Comparison of ENCODE assay signal across 13 cellular contexts in the genomic region with DNA sequence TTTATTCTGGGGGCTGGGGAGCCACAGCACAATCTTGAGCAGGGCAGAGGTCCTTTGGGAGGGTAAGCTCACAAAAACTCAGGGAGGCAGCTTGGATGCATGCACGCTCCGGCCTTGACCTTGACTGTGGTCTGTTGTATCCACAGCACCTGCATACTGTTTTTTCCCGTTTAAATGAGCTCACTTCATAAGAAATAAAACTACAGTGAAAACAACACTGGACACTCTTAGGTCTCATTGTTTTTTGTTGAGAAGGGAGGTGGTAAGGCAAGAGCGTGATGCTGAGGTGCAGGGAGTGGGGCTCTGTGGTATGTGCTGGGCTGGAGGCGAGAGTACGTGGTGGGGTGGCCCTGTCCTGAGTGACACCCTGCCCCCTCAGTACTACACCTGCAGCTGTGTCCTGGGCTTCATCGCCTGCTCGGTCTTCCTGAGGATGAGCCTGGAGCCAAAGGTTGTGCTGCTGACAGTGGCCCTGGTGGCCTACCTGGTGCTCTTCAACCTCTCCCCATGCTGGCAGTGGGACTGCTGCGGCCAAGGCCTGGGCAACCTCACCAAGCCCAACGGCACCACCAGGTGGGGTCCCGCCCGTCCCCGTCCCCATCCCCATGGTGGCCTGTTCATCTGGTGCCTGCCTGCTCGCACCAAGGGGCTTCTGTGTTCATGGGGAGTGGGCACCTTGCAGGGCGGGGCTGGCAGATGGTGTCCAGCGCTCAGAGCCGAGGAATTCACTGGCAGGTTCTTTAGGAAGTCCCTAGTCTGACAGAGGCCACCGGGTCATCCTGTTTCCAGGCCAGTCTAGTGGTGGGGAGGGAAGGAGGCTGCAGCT. TPM values are rescaled to one million over a fixed set of nuclear protein-coding genes. Genes with fewer than 3 reads are reported as not detected.
DNase-seq lines count a peak whose midpoint lies in the region; ATAC-seq and TF ChIP-seq lines count a peak whose summit lies in the region.
"Had no signal": no experiment of that assay in that cellular context is flagged by ENCODE, and none has a peak within 500 bp of the region (broad histone marks: within the 10 kb centered on the region; RNA-seq: fewer than 3 reads in every experiment).

No MANE protein-coding gene starts in this region.

- intact Hi-C loops in mucosa of descending colon (cut with DNase I, micrococcal nuclease): no loop called here
- intact Hi-C loops in A673 (cut with micrococcal nuclease; ENCODE audit: unreplicated experiment): no loop called here
- intact Hi-C loops in sciatic nerve (cut with DNase I): no loop called here

- H3K4me1 Mint-ChIP-seq in activated naive CD8-positive, alpha-beta T cell treated with anti-CD3 and anti-CD28 coated beads for 36 hours: peaks cover 17% of the 10 kb centered on the region

- ATAC-seq in DND-41 (ENCODE audit: insufficient read depth, low read depth): peak; percentile 16; the same call in 2 of the 3 replicates
- peak; percentile 3 for ATAC-seq in mucosa of descending colon
- ATAC-seq in sciatic nerve: no peak
- ATAC-seq in HG03521 (IDR thresholded peaks at IDR 0.05; ENCODE audit: unreplicated experiment): no peak
- ATAC-seq: body of pancreas had no signal

- no peaks in the 10 kb centered on the region for H3K79me2 ChIP-seq in DND-41 (ENCODE audit: insufficient read depth, low read length)

- CTCF ChIA-PET in A673 (lab: Charles Lee): no interaction called here

- POLR2A ChIA-PET in A673 (lab: Charles Lee; ENCODE audit: low non-redundant PET): no interaction called here

- no peaks in the 10 kb centered on the region for H3K9me3 ChIP-seq in BLaER1 treated with 17β-estradiol and CSF1 and Interleukin-3, amounts not matched to agents 10 nM and 100 nM (replicated peaks in 1 of 11)
- H3K9me3 ChIP-seq in DND-41 (ENCODE audit: insufficient read depth, low read length, severe bottlenecking): no peaks in the 10 kb centered on the region
- no peaks in the 10 kb centered on the region for H3K9me3 ChIP-seq in mucosa of descending colon
- no peaks in the 10 kb centered on the region for H3K9me3 ChIP-seq in A673 (ENCODE audit: low read depth, low read length, poor library complexity, severe bottlenecking)
- H3K9me3 ChIP-seq: body of pancreas, esophagus muscularis mucosa had no signal

- H3K4me3 ChIP-seq in BLaER1 treated with 17β-estradiol and CSF1 and Interleukin-3, amounts not matched to agents 10 nM and 100 nM: no peak overlapping the region
- no peak overlapping the region for H3K4me3 ChIP-seq in DND-41 (ENCODE audit: low read depth in 1 of 2, low read length in 2 of 2)
- no peak overlapping the region for H3K4me3 ChIP-seq in mucosa of descending colon
- no peak overlapping the region for H3K4me3 ChIP-seq in A673 (ENCODE audit: low read depth, low read length, poor library complexity, severe bottlenecking)
- H3K4me3 ChIP-seq: body of pancreas, esophagus muscularis mucosa had no signal

- no peaks in the 10 kb centered on the region for H3K27me3 Mint-ChIP-seq in activated naive CD8-positive, alpha-beta T cell treated with anti-CD3 and anti-CD28 coated beads for 36 hours

- no peaks in the 10 kb centered on the region for H3K9me3 Mint-ChIP-seq in activated naive CD8-positive, alpha-beta T cell treated with anti-CD3 and anti-CD28 coated beads for 36 hours

- H3K36me3 Mint-ChIP-seq in activated naive CD8-positive, alpha-beta T cell treated with anti-CD3 and anti-CD28 coated beads for 36 hours: peaks cover 24% of the 10 kb centered on the region

- peaks cover 13 to 96% (median 32%) of the 10 kb centered on the region in 11 experiments for H3K36me3 ChIP-seq in BLaER1 treated with 17β-estradiol and CSF1 and Interleukin-3, amounts not matched to agents 10 nM and 100 nM
- H3K36me3 ChIP-seq in DND-41 (ENCODE audit: insufficient read depth, low read length): peaks cover 36% of the 10 kb centered on the region
- H3K36me3 ChIP-seq in mucosa of descending colon (ENCODE audit: low read depth): no peaks in the 10 kb centered on the region
- H3K36me3 ChIP-seq in A673 (ENCODE audit: insufficient read depth, low read length, poor library complexity, severe bottlenecking): peaks cover under 1% of the 10 kb centered on the region

- peaks cover 7 to 83% (median 20%) of the 10 kb centered on the region in 11 experiments; a peak in 17 of 22 replicates for H4K20me1 ChIP-seq in BLaER1 treated with 17β-estradiol and CSF1 and Interleukin-3, amounts not matched to agents 10 nM and 100 nM
- peaks cover 7% of the 10 kb centered on the region; the same call in 1 of the 2 replicates for H4K20me1 ChIP-seq in DND-41 (ENCODE audit: insufficient read depth, low read length)

- TF ChIP-seq CTCF in DND-41 (IDR thresholded peaks at IDR 0.05; ENCODE audit: borderline replicate concordance, extremely low read depth, low read length, poor library complexity, severe bottlenecking): no peak
- no peak for TF ChIP-seq CTCF in mucosa of descending colon (IDR thresholded peaks at IDR 0.05)
- no peak for TF ChIP-seq CTCF in A673 (conservative IDR thresholded peaks at IDR 0.05; ENCODE audit: low read depth, low read length)

- peaks cover 47 to 86% (median 74%) of the 10 kb centered on the region in 10 experiments for H3K4me1 ChIP-seq in BLaER1 treated with 17β-estradiol and CSF1 and Interleukin-3, amounts not matched to agents 10 nM and 100 nM
- H3K4me1 ChIP-seq in DND-41 (ENCODE audit: insufficient read depth, low read length) (no peaks in the 10 kb centered on the region), mucosa of descending colon (ENCODE audit: low read depth) (no peaks in the 10 kb centered on the region), A673 (ENCODE audit: insufficient read depth, low read length, poor library complexity, severe bottlenecking) (no peaks in the 10 kb centered on the region)
- H3K4me1 ChIP-seq: body of pancreas had no signal

- no peaks in the 10 kb centered on the region for H3K27me3 ChIP-seq in BLaER1 treated with 17β-estradiol and CSF1 and Interleukin-3, amounts not matched to agents 10 nM and 100 nM
- no peaks in the 10 kb centered on the region for H3K27me3 ChIP-seq in DND-41 (ENCODE audit: insufficient read depth, low read length, poor library complexity)
- no peaks in the 10 kb centered on the region for H3K27me3 ChIP-seq in A673 (replicated peaks; ENCODE audit: insufficient read depth, low read depth, low read length, poor library complexity)
- H3K27me3 ChIP-seq: body of pancreas, esophagus muscularis mucosa had no signal

- no peak overlapping the region for H3K4me3 Mint-ChIP-seq in activated naive CD8-positive, alpha-beta T cell treated with anti-CD3 and anti-CD28 coated beads for 36 hours

- peak overlapping the region in 6 of 11 experiments; percentile 30 to 68 (median 47); a peak in 4 of 22 replicates for H3K4me2 ChIP-seq in BLaER1 treated with 17β-estradiol and CSF1 and Interleukin-3, amounts not matched to agents 10 nM and 100 nM
- no peak overlapping the region for H3K4me2 ChIP-seq in DND-41 (ENCODE audit: insufficient read depth, low read length)

- no peak overlapping the region for H2AFZ ChIP-seq in DND-41 (ENCODE audit: low read depth, low read length)

- no TSS peak for BruUV-seq in A673 (replicated peaks; lab: Mats Ljungman, UMichigan)

- peak overlapping the region; percentile 61 for H3K27ac Mint-ChIP-seq in activated naive CD8-positive, alpha-beta T cell treated with anti-CD3 and anti-CD28 coated beads for 36 hours

- 0 out of 22 replicates have a peak overlapping the region, but pooled peaks of 1 of the 11 experiments have one; percentile 24 for H3K9ac ChIP-seq in BLaER1 treated with 17β-estradiol and CSF1 and Interleukin-3, amounts not matched to agents 10 nM and 100 nM
- no peak overlapping the region for H3K9ac ChIP-seq in DND-41 (ENCODE audit: low read depth, low read length)

- DNase-seq in DND-41 (no peak), mucosa of descending colon (no peak), A673 (ENCODE audit: low spot score) (no peak), sciatic nerve (ENCODE audit: low spot score) (no peak), LoVo (ENCODE audit: low spot score) (no peak)
- DNase-seq in activated naive CD8-positive, alpha-beta T cell treated with anti-CD3 and anti-CD28 coated beads for 36 hours: no peak
- DNase-seq: NCI-H1417 treated with DMSO at 0.1 percent for 48 hours; occipital lobe; stimulated activated CD4-positive, alpha-beta T cell treated with anti-CD3 and anti-CD28 coated beads, Interleukin-2, amount 100 ng/mL, for 48 hours had no signal

- H3K27ac ChIP-seq in BLaER1 treated with 17β-estradiol and CSF1 and Interleukin-3, amounts not matched to agents 10 nM and 100 nM: peak overlapping the region in 6 of 11 experiments; percentile 24 to 48 (median 42); a peak in 6 of 22 replicates
- H3K27ac ChIP-seq in DND-41 (ENCODE audit: low read length): no peak overlapping the region
- no peak overlapping the region for H3K27ac ChIP-seq in A673 (ENCODE audit: low read depth, low read length, poor library complexity, severe bottlenecking)
- H3K27ac ChIP-seq: body of pancreas, esophagus muscularis mucosa had no signal

RNA-seq across cellular contexts. Expression of a gene that starts 44.2 kb away (rescaled TPM):
- 10 to 100 TPM; 72.3 to 73.1 TPM for total RNA-seq in activated naive CD8-positive, alpha-beta T cell treated with anti-CD3 and anti-CD28 coated beads for 36 hours
- total RNA-seq in mucosa of descending colon: 10 to 100 TPM; 12.4 to 25.0 (median 22.7) TPM
- 5.4 and 5.5 TPM in 2 replicates for total RNA-seq in A673 (2021)
- total RNA-seq in sciatic nerve: 39.4 TPM

RNA-seq across cellular contexts. Expression of a gene that starts 58.3 kb away (rescaled TPM):
- total RNA-seq in activated naive CD8-positive, alpha-beta T cell treated with anti-CD3 and anti-CD28 coated beads for 36 hours: 10 to 100 TPM; 93.6 to 98.5 TPM
- 10 to 100 TPM; 50.8 to 79.6 (median 56.1) TPM for total RNA-seq in mucosa of descending colon
- 93.0 and 95.3 TPM in 2 replicates for total RNA-seq in A673 (2021)
- 73.5 TPM for total RNA-seq in sciatic nerve

Comparison
In these comparisons a context has a peak if more than half of its experiments do, and no peak if none do; other contexts are left out.
1. H3K27ac ChIP-seq: peak in BLaER1 treated with 17β-estradiol and CSF1 and Interleukin-3, amounts not matched to agents 10 nM and 100 nM (6 of 11); none in DND-41 (single experiment) and A673 (single experiment).
2. ATAC-seq: peak in DND-41 (single experiment) and mucosa of descending colon (single experiment); none in sciatic nerve (single experiment) and HG03521 (single experiment).